In the genomic region with DNA sequence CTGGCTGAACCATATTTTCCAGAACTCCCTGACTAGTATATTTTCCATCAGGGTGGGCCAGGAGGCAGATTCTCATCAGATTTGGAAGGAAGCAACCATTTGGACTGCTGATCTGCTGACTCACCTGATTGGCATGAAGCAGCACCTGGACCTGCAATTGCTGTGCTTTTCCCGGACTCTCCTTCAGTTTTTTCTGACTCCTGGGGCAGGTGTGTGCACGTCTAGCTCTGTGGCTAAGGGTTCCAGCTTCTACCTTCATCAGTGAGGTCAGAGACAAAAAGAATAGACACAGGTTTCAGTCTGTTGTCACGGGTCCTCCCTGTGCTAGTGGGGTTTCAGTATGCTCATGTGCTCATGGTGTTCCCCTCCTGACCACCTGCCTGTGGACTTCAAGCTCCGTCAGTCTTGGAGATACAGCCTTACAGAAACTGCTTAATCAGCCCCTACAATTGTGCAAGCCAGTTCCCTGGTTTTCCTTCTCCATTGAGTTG, we compare ENCODE assay signal across 14 cellular contexts. TPM values are rescaled to one million over a fixed set of nuclear protein-coding genes. Genes with fewer than 3 reads are reported as not detected.
DNase-seq lines count a peak whose midpoint lies in the region; ATAC-seq and TF ChIP-seq lines count a peak whose summit lies in the region.
"Had no signal": no experiment of that assay in that cellular context is flagged by ENCODE, and none has a peak within 500 bp of the region (broad histone marks: within the 10 kb centered on the region; RNA-seq: fewer than 3 reads in every experiment).

No MANE protein-coding gene starts in this region.

- H2BK5ac ChIP-seq in mesendoderm (ENCODE audit: low read length): no peak overlapping the region

- DNase-seq in DMS53 treated with DMSO at 0.1 percent for 48 hours (lab: John Stamatoyannopoulos, UW; ENCODE audit: unreplicated experiment) (peak; percentile 45), mesendoderm (peak; percentile 57), left cardiac atrium (no peak), substantia nigra (lab: John Stamatoyannopoulos, UW) (no peak), T1000 (lab: John Stamatoyannopoulos, UW) (no peak), amygdala (lab: John Stamatoyannopoulos, UW) (no peak)
- DNase-seq: activated effector memory CD4-positive, alpha-beta T cell treated with Interleukin-2 at 50 U/mL for 16 hours; COR-L47; dorsolateral prefrontal cortex; stimulated activated CD4-positive, alpha-beta T cell treated with anti-CD3 and anti-CD28 coated beads, Interleukin-4, amount 100 ng/mL, for 24 hours had no signal

- no peak overlapping the region for H2AFZ ChIP-seq in OCI-LY1 (ENCODE audit: low read length)

- H2AK5ac ChIP-seq in mesendoderm (ENCODE audit: low read length): no peak overlapping the region

- no peaks in the 10 kb centered on the region for H3K79me1 ChIP-seq in mesendoderm (ENCODE audit: low read length)

- H3K79me2 ChIP-seq in OCI-LY1 (ENCODE audit: insufficient read depth, low read length): no peaks in the 10 kb centered on the region
- H3K79me2 ChIP-seq in mesendoderm (ENCODE audit: control insufficient read depth, insufficient read depth, low read length): no peaks in the 10 kb centered on the region

- H3K9ac ChIP-seq in OCI-LY1 (ENCODE audit: low read length) (no peak overlapping the region), mesendoderm (ENCODE audit: low read length) (no peak overlapping the region)

- H3K4me1 ChIP-seq in OCI-LY1 (ENCODE audit: insufficient read depth, low read length, severe bottlenecking) (peaks cover 19% of the 10 kb centered on the region), mesendoderm (ENCODE audit: control insufficient read depth, low read depth, low read length) (peaks cover 4% of the 10 kb centered on the region)

- no peak overlapping the region for H4K5ac ChIP-seq in mesendoderm (ENCODE audit: low read length)

- H3K36me3 ChIP-seq in OCI-LY1 (ENCODE audit: insufficient read depth, low read length) (peaks cover 22% of the 10 kb centered on the region), mesendoderm (ENCODE audit: control insufficient read depth, insufficient read depth, low read length) (no peaks in the 10 kb centered on the region)
- H3K36me3 ChIP-seq: thoracic aorta had no signal

- intact Hi-C loops in left cardiac atrium (cut with DNase I): no loop called here

- no peak overlapping the region for H3K56ac ChIP-seq in mesendoderm (ENCODE audit: low read length)

- no peak overlapping the region for H2BK15ac ChIP-seq in mesendoderm (replicated peaks; ENCODE audit: low read depth)

- WGBS in mesendoderm (ENCODE audit: extremely low coverage, insufficient coverage, low lambda C conversion rate): no CpG with 5 or more reads among the region's 4 CpGs

- no peak overlapping the region for H3K23ac ChIP-seq in mesendoderm (ENCODE audit: low read length)

- H4K8ac ChIP-seq in mesendoderm (ENCODE audit: low read depth, low read length): no peak overlapping the region

- H3K9me2 ChIP-seq in OCI-LY1 (ENCODE audit: low read depth, low read length): no peaks in the 10 kb centered on the region

- H3K4me2 ChIP-seq in OCI-LY1 (ENCODE audit: low read length) (no peak overlapping the region), mesendoderm (ENCODE audit: low read length) (no peak overlapping the region)

- 0 out of 2 replicates have a peak, but pooled peaks cover 7% of the 10 kb centered on the region for H3F3A ChIP-seq in OCI-LY1 (ENCODE audit: insufficient read depth, low read length)

- H3K27ac ChIP-seq in OCI-LY1 (ENCODE audit: low read depth, low read length, poor library complexity, severe bottlenecking) (peak overlapping the region; percentile 54), mesendoderm (ENCODE audit: low read depth, low read length) (no peak overlapping the region), substantia nigra (ENCODE audit: low read depth, low read length, poor library complexity, severe bottlenecking) (no peak overlapping the region)
- H3K27ac ChIP-seq: dorsolateral prefrontal cortex, thoracic aorta, VCaP had no signal

- H3K18ac ChIP-seq in mesendoderm (ENCODE audit: low read length): no peak overlapping the region

- no peaks in the 10 kb centered on the region for H4K20me1 ChIP-seq in OCI-LY1 (ENCODE audit: insufficient read depth, low read length)

- no peaks in the 10 kb centered on the region for H3K27me3 ChIP-seq in OCI-LY1 (ENCODE audit: insufficient read depth, low read length)
- no peaks in the 10 kb centered on the region for H3K27me3 ChIP-seq in mesendoderm (ENCODE audit: insufficient read depth, low read length, poor library complexity)
- H3K27me3 ChIP-seq: dorsolateral prefrontal cortex had no signal

- no peak for TF ChIP-seq CTCF in OCI-LY1 (IDR thresholded peaks at IDR 0.05; ENCODE audit: low read length)

- H3K4me3 ChIP-seq in OCI-LY1 (ENCODE audit: low read depth, low read length, poor library complexity, severe bottlenecking) (no peak overlapping the region), mesendoderm (ENCODE audit: low read length) (no peak overlapping the region)
- H3K4me3 ChIP-seq: dorsolateral prefrontal cortex, thoracic aorta had no signal

- ATAC-seq in HG02623 (IDR thresholded peaks at IDR 0.05; ENCODE audit: unreplicated experiment) (peak; percentile 26), left cardiac atrium (no peak)

- no peak overlapping the region for H2BK120ac ChIP-seq in mesendoderm (ENCODE audit: low read depth, low read length)

- H3K4ac ChIP-seq in mesendoderm (ENCODE audit: low read depth, low read length): no peak overlapping the region

- no peaks in the 10 kb centered on the region for H3K9me3 ChIP-seq in OCI-LY1 (ENCODE audit: low read length)
- H3K9me3 ChIP-seq: thoracic aorta had no signal

RNA-seq across cellular contexts. Expression of gene HMCES, which starts 31.5 kb away (rescaled TPM):
- polyA plus RNA-seq in mesendoderm (2013, experiment 1 of 2): 25.1 TPM
- 25.3 TPM for polyA plus RNA-seq in mesendoderm (2013, experiment 2 of 2)
- total RNA-seq in left cardiac atrium: 10 to 100 TPM; 44.6 to 46.7 TPM

Comparison
In these comparisons a context has a peak if more than half of its experiments do, and no peak if none do; other contexts are left out.
1. DNase-seq: peak in DMS53 treated with DMSO at 0.1 percent for 48 hours (single experiment) and mesendoderm (single experiment); none in left cardiac atrium (single experiment), substantia nigra (0 of 49), T1000 (single experiment) and amygdala (0 of 56).